In genomic region chr1:115140442-115141144, GRCh38 we compare ENCODE assay signal across 16 cellular contexts.
"Had no signal": no experiment of that assay in that cellular context is flagged by ENCODE, and none has a peak within 500 bp of the region (broad histone marks: within the 10 kb centered on the region; RNA-seq: fewer than 3 reads in every experiment).

No MANE protein-coding gene starts in this region.

- ATAC-seq: heart left ventricle; naive thymus-derived CD8-positive, alpha-beta T cell had no signal

- H3K36me3 ChIP-seq: heart left ventricle, neutrophil, ovary, right atrium auricular region, sigmoid colon, upper lobe of left lung had no signal

- H3K27ac ChIP-seq: neutrophil, ovary, sigmoid colon, upper lobe of left lung had no signal

- H3K9me3 ChIP-seq: heart left ventricle, neutrophil, ovary, right atrium auricular region, sigmoid colon, upper lobe of left lung had no signal

- H3K4me3 ChIP-seq: heart left ventricle, ovary, right atrium auricular region, sigmoid colon, upper lobe of left lung had no signal

- DNase-seq: central memory CD4-positive, alpha-beta T cell; dermis blood vessel endothelial cell; endodermal cell; erythroblast; heart left ventricle; hypothalamus; kidney glomerular epithelial cell; naive thymus-derived CD8-positive, alpha-beta T cell; ovary; sigmoid colon; small intestine; stimulated activated CD4-positive, alpha-beta T cell treated with anti-CD3 and anti-CD28 coated beads, Interleukin-12 subunit alpha, Interleukin-12 subunit beta, amount 100 ng/mL, for 4 hours; stimulated activated naive CD4-positive, alpha-beta T cell; upper lobe of left lung had no signal

- H3K27me3 ChIP-seq: heart left ventricle, ovary, right atrium auricular region, sigmoid colon, upper lobe of left lung had no signal
